ENCODE assay signal across 19 cellular contexts in genomic region chr22:35987487-35987886, GRCh38. TPM values are rescaled to one million over a fixed set of nuclear protein-coding genes. Genes with fewer than 3 reads are reported as not detected.
DNase-seq lines count a peak whose midpoint lies in the region; ATAC-seq and TF ChIP-seq lines count a peak whose summit lies in the region.
"Had no signal": no experiment of that assay in that cellular context is flagged by ENCODE, and none has a peak within 500 bp of the region (broad histone marks: within the 10 kb centered on the region; RNA-seq: fewer than 3 reads in every experiment).

No MANE protein-coding gene starts in this region.

- H2BK120ac ChIP-seq in neuronal stem cell (ENCODE audit: low read depth, low read length): no peak overlapping the region

- no peak overlapping the region for H4K91ac ChIP-seq in neuronal stem cell (ENCODE audit: low read depth, low read length, poor library complexity)

- H3K27me3 ChIP-seq in smooth muscle cell (ENCODE audit: low read depth) (no peaks in the 10 kb centered on the region), neuronal stem cell (ENCODE audit: control insufficient read depth in 3 of 3, insufficient read depth in 3 of 3, low read depth in 1 of 3, low read length in 3 of 3) (no peaks in the 10 kb centered on the region)

- DNase-seq in NCI-H1436 (lab: John Stamatoyannopoulos, UW): peak; percentile 8
- no peak for DNase-seq in NCI-H1436 treated with DMSO at 0.1 percent for 48 hours (lab: John Stamatoyannopoulos, UW)
- DNase-seq in NCI-H526 (lab: John Stamatoyannopoulos, UW): peak; percentile 52 to 66
- DNase-seq in epithelial cell of esophagus (ENCODE audit: low read depth): peak; percentile 24
- no peak for DNase-seq in smooth muscle cell (lab: John Stamatoyannopoulos, UW; ENCODE audit: unreplicated experiment)
- DNase-seq in neuronal stem cell (ENCODE audit: low spot score): no peak
- no peak for DNase-seq in KBM-7
- no peak for DNase-seq in activated CD8-positive, alpha-beta T cell treated with anti-CD3 and anti-CD28 coated beads, Interleukin-2, amount 10 ng/mL, durations not matched to agents 7 days and 5 days
- DNase-seq: activated effector memory CD4-positive, alpha-beta T cell treated with anti-CD3 and anti-CD28 coated beads, Interleukin-2, amount 50 U/mL, for 16 hours; CD4-positive, alpha-beta T cell; H7; hippocampal formation; kidney glomerular epithelial cell; occipital lobe; T-cell; WERI-Rb-1 had no signal

- no peak overlapping the region for H3K23ac ChIP-seq in neuronal stem cell (ENCODE audit: low read depth, low read length, poor library complexity)

- no peak overlapping the region for H3K27ac Mint-ChIP-seq in activated CD8-positive, alpha-beta T cell treated with anti-CD3 and anti-CD28 coated beads, Interleukin-2, amount 10 ng/mL, durations not matched to agents 7 days and 5 days
- H3K27ac Mint-ChIP-seq: CD4-positive, alpha-beta T cell; T-cell had no signal

- 19% methylated on average over 1 of the region's 1 CpG for WGBS in smooth muscle cell (ENCODE audit: low lambda C conversion rate)
- WGBS in neuronal stem cell (ENCODE audit: extremely low coverage in 2 of 2, insufficient read length in 2 of 2, insufficient replicate concordance in 1 of 2), 2 donors: no CpG with 5 or more reads among the region's 1 CpG

- in situ Hi-C loops in KBM-7 (cut with MboI; ENCODE audit: low pct_unique_long_range_greater_than_20kb, low sequenced_read_pairs): no loop called here

- peaks cover 27% of the 10 kb centered on the region for H3F3A ChIP-seq in smooth muscle cell (ENCODE audit: low read depth)

- H3K4me3 Mint-ChIP-seq in activated CD8-positive, alpha-beta T cell treated with anti-CD3 and anti-CD28 coated beads, Interleukin-2, amount 10 ng/mL, durations not matched to agents 7 days and 5 days: no peak overlapping the region
- H3K4me3 Mint-ChIP-seq: CD4-positive, alpha-beta T cell; T-cell had no signal

- H3K36me3 Mint-ChIP-seq in activated CD8-positive, alpha-beta T cell treated with anti-CD3 and anti-CD28 coated beads, Interleukin-2, amount 10 ng/mL, durations not matched to agents 7 days and 5 days (ENCODE audit: low read depth): no peaks in the 10 kb centered on the region

- H3K27ac ChIP-seq in smooth muscle cell (ENCODE audit: low read depth) (peak overlapping the region; percentile 66), neuronal stem cell (replicated peaks; ENCODE audit: low read length) (no peak overlapping the region)
- H3K27ac ChIP-seq: 22Rv1, epithelial cell of prostate, WERI-Rb-1 had no signal

- H2BK15ac ChIP-seq in neuronal stem cell (ENCODE audit: low read length): no peak overlapping the region

- no peak overlapping the region for H2BK5ac ChIP-seq in neuronal stem cell (ENCODE audit: low read length)

- no peaks in the 10 kb centered on the region for H3K4me1 Mint-ChIP-seq in activated CD8-positive, alpha-beta T cell treated with anti-CD3 and anti-CD28 coated beads, Interleukin-2, amount 10 ng/mL, durations not matched to agents 7 days and 5 days (ENCODE audit: low read depth)
- H3K4me1 Mint-ChIP-seq: T-cell had no signal

- POLR2A ChIA-PET in activated CD8-positive, alpha-beta T cell treated with anti-CD3 and anti-CD28 coated beads, Interleukin-2, amount 10 ng/mL, durations not matched to agents 7 days and 5 days (lab: Charles Lee): interaction anchor here (0.8 kb wide), 1 partner anchor 71 kb away, joined by 3 read pairs; no protein-coding TSS in a partner anchor

- H4K8ac ChIP-seq in neuronal stem cell (ENCODE audit: low read depth, low read length): no peak overlapping the region

- H3K9me3 Mint-ChIP-seq in activated CD8-positive, alpha-beta T cell treated with anti-CD3 and anti-CD28 coated beads, Interleukin-2, amount 10 ng/mL, durations not matched to agents 7 days and 5 days (ENCODE audit: insufficient read depth): no peaks in the 10 kb centered on the region
- H3K9me3 Mint-ChIP-seq: CD4-positive, alpha-beta T cell; T-cell had no signal

- H3K4me1 ChIP-seq in smooth muscle cell (ENCODE audit: low read depth): peaks cover 32% of the 10 kb centered on the region
- peaks cover 0 to 16% of the 10 kb centered on the region in 2 donors for H3K4me1 ChIP-seq in neuronal stem cell (ENCODE audit: control insufficient read depth in 2 of 2, insufficient read depth in 1 of 2, low read depth in 1 of 2, low read length in 2 of 2)

- no peak overlapping the region for H3K14ac ChIP-seq in neuronal stem cell (ENCODE audit: low read length)

- H3K9ac ChIP-seq in smooth muscle cell (ENCODE audit: low read depth) (no peak overlapping the region), neuronal stem cell (ENCODE audit: low read depth, low read length, poor library complexity) (no peak overlapping the region)

- H3K4me2 ChIP-seq in smooth muscle cell (peak overlapping the region; percentile 38), neuronal stem cell (ENCODE audit: insufficient read depth, low read length, poor library complexity, severe bottlenecking) (no peak overlapping the region)

- H3K9me3 ChIP-seq in smooth muscle cell (replicated peaks; ENCODE audit: low read depth) (no peaks in the 10 kb centered on the region), neuronal stem cell (replicated peaks in 1 of 2; ENCODE audit: control insufficient read depth in 2 of 2, insufficient read depth in 1 of 2, low read depth in 1 of 2, low read length in 2 of 2) (no peaks in the 10 kb centered on the region)

- peaks cover 74% of the 10 kb centered on the region for H3K79me2 ChIP-seq in smooth muscle cell (ENCODE audit: low read depth)

- H3K27me3 Mint-ChIP-seq in activated CD8-positive, alpha-beta T cell treated with anti-CD3 and anti-CD28 coated beads, Interleukin-2, amount 10 ng/mL, durations not matched to agents 7 days and 5 days (ENCODE audit: low read depth): peaks cover 37% of the 10 kb centered on the region

- ATAC-seq in activated CD8-positive, alpha-beta T cell treated with anti-CD3 and anti-CD28 coated beads, Interleukin-2, amount 10 ng/mL, durations not matched to agents 7 days and 5 days: no peak
- ATAC-seq: Panc1, T-cell had no signal

- H2AK5ac ChIP-seq in neuronal stem cell (ENCODE audit: low read depth, low read length): no peak overlapping the region

- H3K4me3 ChIP-seq in epithelial cell of esophagus (ENCODE audit: low read length) (no peak overlapping the region), smooth muscle cell (no peak overlapping the region), neuronal stem cell (ENCODE audit: low read length in 2 of 2) (no peak overlapping the region)

- no peak overlapping the region for H2BK12ac ChIP-seq in neuronal stem cell (ENCODE audit: low read length)

- H2AFZ ChIP-seq in smooth muscle cell (ENCODE audit: low read depth) (no peak overlapping the region), neuronal stem cell (ENCODE audit: low read length) (no peak overlapping the region)

- no peak overlapping the region for H3K4ac ChIP-seq in neuronal stem cell (ENCODE audit: low read length)

- H3K36me3 ChIP-seq in smooth muscle cell (ENCODE audit: low read depth) (no peaks in the 10 kb centered on the region), neuronal stem cell (replicated peaks in 1 of 2; ENCODE audit: control insufficient read depth in 2 of 2, insufficient read depth in 2 of 2, low read length in 2 of 2) (peaks cover 0 to 19% of the 10 kb centered on the region in 2 donors)
- H3K36me3 ChIP-seq: WERI-Rb-1 had no signal

- CTCF ChIA-PET in activated CD8-positive, alpha-beta T cell treated with anti-CD3 and anti-CD28 coated beads, Interleukin-2, amount 10 ng/mL, durations not matched to agents 7 days and 5 days (lab: Charles Lee): interaction anchor here (1.2 kb wide), 1 partner anchor 78 kb away, joined by 7 read pairs; no protein-coding TSS in a partner anchor

- H3K18ac ChIP-seq in neuronal stem cell (ENCODE audit: low read length): no peak overlapping the region

- TF ChIP-seq CTCF in epithelial cell of esophagus (IDR thresholded peaks at IDR 0.05; ENCODE audit: insufficient read depth, low read depth, low read length, missing control alignments) (no peak), smooth muscle cell (IDR thresholded peaks at IDR 0.05; ENCODE audit: borderline replicate concordance, insufficient read depth, poor library complexity, severe bottlenecking) (no peak)

- peaks cover 96% of the 10 kb centered on the region for H4K20me1 ChIP-seq in smooth muscle cell (ENCODE audit: low read depth)

- peaks cover 2% of the 10 kb centered on the region for H3K79me1 ChIP-seq in neuronal stem cell (ENCODE audit: low read depth, low read length)

RNA-seq across cellular contexts. Expression of gene RBFOX2, which starts 41.1 kb away (rescaled TPM):
- total RNA-seq in smooth muscle cell: 144 and 168 TPM in 2 replicates
- 128 and 151 TPM in 2 replicates for polyA plus RNA-seq in smooth muscle cell
- polyA plus RNA-seq in neuronal stem cell (2013, experiment 1 of 2): 133 TPM
- polyA plus RNA-seq in neuronal stem cell (2013, experiment 2 of 2): 132 TPM
- under 1 TPM; 0.03 to 0.37 TPM for total RNA-seq in activated CD8-positive, alpha-beta T cell treated with anti-CD3 and anti-CD28 coated beads, Interleukin-2, amount 10 ng/mL, durations not matched to agents 7 days and 5 days

Comparison
In these comparisons a context has a peak if more than half of its experiments do, and no peak if none do; other contexts are left out.
1. DNase-seq: peak in NCI-H1436 (single experiment), NCI-H526 (2 of 2) and epithelial cell of esophagus (single experiment); none in NCI-H1436 treated with DMSO at 0.1 percent for 48 hours (single experiment), smooth muscle cell (single experiment), neuronal stem cell (single experiment), KBM-7 (single experiment) and activated CD8-positive, alpha-beta T cell treated with anti-CD3 and anti-CD28 coated beads, Interleukin-2, amount 10 ng/mL, durations not matched to agents 7 days and 5 days (single experiment).
2. RNA of gene RBFOX2, which starts 41.1 kb away (total RNA-seq): 144 to 168 TPM in smooth muscle cell; 0.03 to 0.37 TPM in activated CD8-positive, alpha-beta T cell treated with anti-CD3 and anti-CD28 coated beads, Interleukin-2, amount 10 ng/mL, durations not matched to agents 7 days and 5 days; every median in the first group is over 100 times any median in the second.